ENCODE assay signal across 14 cellular contexts in the genomic region with DNA sequence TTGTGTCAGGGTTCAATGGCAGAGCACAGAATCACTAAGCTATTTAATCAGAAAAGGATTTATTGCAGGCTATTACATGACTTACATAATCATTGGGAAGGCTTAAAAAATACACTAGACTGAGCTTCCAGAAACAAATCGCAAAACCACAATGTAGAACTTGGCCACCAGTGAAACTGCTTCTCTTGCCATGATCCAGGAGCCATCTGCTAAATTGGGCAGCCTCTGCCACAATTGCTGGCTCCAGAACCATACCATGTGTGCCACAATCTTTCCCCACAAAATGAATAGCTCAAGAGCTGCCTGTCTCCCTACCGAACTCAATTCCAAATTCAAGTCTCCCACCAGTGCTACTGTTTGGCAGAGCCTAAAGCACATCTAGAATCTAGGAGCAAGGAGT. TPM values are rescaled to one million over a fixed set of nuclear protein-coding genes. Genes with fewer than 3 reads are reported as not detected.
A peak's percentile ranks its signal among the peaks of the same experiment; 100 is the strongest.
DNase-seq lines count a peak whose midpoint lies in the region; ATAC-seq and TF ChIP-seq lines count a peak whose summit lies in the region.
"Had no signal": no experiment of that assay in that cellular context is flagged by ENCODE, and none has a peak within 500 bp of the region (broad histone marks: within the 10 kb centered on the region; RNA-seq: fewer than 3 reads in every experiment).

No MANE protein-coding gene starts in this region.

- intact Hi-C loops in activated CD4-positive, alpha-beta T cell treated with anti-CD3 and anti-CD28 coated beads, Interleukin-2, amount 10 ng/mL, durations not matched to agents 24 days and 14 days (cut with micrococcal nuclease), result no loop called here
- intact Hi-C loops in psoas muscle (cut with DNase I), result no loop called here

- no peaks in the 10 kb centered on the region for H3K9me3 ChIP-seq in psoas muscle
- no peaks in the 10 kb centered on the region for H3K9me3 ChIP-seq in endodermal cell (ENCODE audit: control insufficient read depth, low read length)
- no peaks in the 10 kb centered on the region for H3K9me3 ChIP-seq in osteoblast (ENCODE audit: low read depth, low read length)
- H3K9me3 ChIP-seq: SJSA1 had no signal

- H3K36me3 Mint-ChIP-seq in activated CD4-positive, alpha-beta T cell treated with anti-CD3 and anti-CD28 coated beads, Interleukin-2, amount 10 ng/mL, durations not matched to agents 24 days and 14 days (ENCODE audit: low read depth), result no peaks in the 10 kb centered on the region
- H3K36me3 Mint-ChIP-seq in activated naive CD8-positive, alpha-beta T cell treated with anti-CD3 and anti-CD28 coated beads, Interleukin-2, amount 50 U/mL, for 24 hours (ENCODE audit: low read depth), result no peaks in the 10 kb centered on the region
- H3K36me3 Mint-ChIP-seq in endodermal cell (ENCODE audit: low read depth), result no peaks in the 10 kb centered on the region

- DNase-seq in activated CD4-positive, alpha-beta T cell treated with anti-CD3 and anti-CD28 coated beads, Interleukin-2, amount 10 ng/mL, durations not matched to agents 24 days and 14 days, result no peak
- no peak for DNase-seq in activated CD4-positive, alpha-beta T cell treated with anti-CD3 and anti-CD28 coated beads for 1 hour
- DNase-seq in NCI-H1694 (lab: John Stamatoyannopoulos, UW) (peak; percentile 55), psoas muscle (no peak), endodermal cell (no peak), osteoblast (ENCODE audit: insufficient read length, low spot score, missing footprints) (no peak)
- no peak for DNase-seq in activated naive CD8-positive, alpha-beta T cell treated with anti-CD3 and anti-CD28 coated beads, Interleukin-2, amount 50 U/mL, for 24 hours
- DNase-seq in stimulated activated CD4-positive, alpha-beta T cell treated with anti-CD3 and anti-CD28 coated beads, Interleukin-4, amount 100 ng/mL, for 4 hours, result no peak
- DNase-seq: H9; mesenchymal stem cell; NCI-H1105 treated with DMSO at 0.1 percent for 48 hours; stimulated activated CD4-positive, alpha-beta T cell treated with anti-CD3 and anti-CD28 coated beads, Interleukin-1b, Interleukin-23, amount 100 ng/mL, for 48 hours had no signal

- H3K4me1 Mint-ChIP-seq in activated CD4-positive, alpha-beta T cell treated with anti-CD3 and anti-CD28 coated beads, Interleukin-2, amount 10 ng/mL, durations not matched to agents 24 days and 14 days, result peaks cover 53% of the 10 kb centered on the region
- H3K4me1 Mint-ChIP-seq in activated naive CD8-positive, alpha-beta T cell treated with anti-CD3 and anti-CD28 coated beads, Interleukin-2, amount 50 U/mL, for 24 hours, result peaks cover 74% of the 10 kb centered on the region
- H3K4me1 Mint-ChIP-seq in endodermal cell, result peaks cover 25% of the 10 kb centered on the region

- H3K27ac ChIP-seq in psoas muscle (peak overlapping the region; percentile 4), endodermal cell (ENCODE audit: low read depth, low read length) (no peak overlapping the region), osteoblast (ENCODE audit: low read depth, low read length) (no peak overlapping the region)
- H3K27ac ChIP-seq: SJSA1 had no signal

- 18 to 34% (median 24%) methylated on average over 2 of the region's 2 CpGs for WGBS in psoas muscle, 3 donors
- 86 to 89% methylated on average over 1 to 2 of the region's 2 CpGs for WGBS in endodermal cell (ENCODE audit: insufficient coverage in 1 of 2, insufficient read length in 1 of 2), 2 experiments

- H3K27me3 Mint-ChIP-seq in activated CD4-positive, alpha-beta T cell treated with anti-CD3 and anti-CD28 coated beads, Interleukin-2, amount 10 ng/mL, durations not matched to agents 24 days and 14 days, result no peaks in the 10 kb centered on the region
- no peaks in the 10 kb centered on the region for H3K27me3 Mint-ChIP-seq in activated naive CD8-positive, alpha-beta T cell treated with anti-CD3 and anti-CD28 coated beads, Interleukin-2, amount 50 U/mL, for 24 hours
- H3K27me3 Mint-ChIP-seq in endodermal cell (ENCODE audit: insufficient read depth), result peaks cover 6% of the 10 kb centered on the region
- H3K27me3 Mint-ChIP-seq: dendritic cell treated with granulocyte-macrophage colony-stimulating factor and Interleukin-4, amounts not matched to agents 40 ng/mL and 50 ng/mL, for 4 days had no signal

- H2AFZ ChIP-seq in osteoblast (ENCODE audit: low read length), result no peak overlapping the region

- no peaks in the 10 kb centered on the region for H3K9me3 Mint-ChIP-seq in activated CD4-positive, alpha-beta T cell treated with anti-CD3 and anti-CD28 coated beads, Interleukin-2, amount 10 ng/mL, durations not matched to agents 24 days and 14 days
- H3K9me3 Mint-ChIP-seq in activated naive CD8-positive, alpha-beta T cell treated with anti-CD3 and anti-CD28 coated beads, Interleukin-2, amount 50 U/mL, for 24 hours, result no peaks in the 10 kb centered on the region
- H3K9me3 Mint-ChIP-seq in endodermal cell, result no peaks in the 10 kb centered on the region
- H3K9me3 Mint-ChIP-seq: dendritic cell treated with granulocyte-macrophage colony-stimulating factor and Interleukin-4, amounts not matched to agents 40 ng/mL and 50 ng/mL, for 4 days; H9 had no signal

- H3K27ac Mint-ChIP-seq in activated CD4-positive, alpha-beta T cell treated with anti-CD3 and anti-CD28 coated beads, Interleukin-2, amount 10 ng/mL, durations not matched to agents 24 days and 14 days, result peak overlapping the region; percentile 90
- no peak overlapping the region for H3K27ac Mint-ChIP-seq in activated naive CD8-positive, alpha-beta T cell treated with anti-CD3 and anti-CD28 coated beads, Interleukin-2, amount 50 U/mL, for 24 hours
- no peak overlapping the region for H3K27ac Mint-ChIP-seq in endodermal cell
- H3K27ac Mint-ChIP-seq: dendritic cell treated with granulocyte-macrophage colony-stimulating factor and Interleukin-4, amounts not matched to agents 40 ng/mL and 50 ng/mL, for 4 days; H9 had no signal

- H3K9ac ChIP-seq in endodermal cell (ENCODE audit: extremely low read depth, low read length, poor library complexity, severe bottlenecking), result no peak overlapping the region

- H3K4me3 ChIP-seq in psoas muscle (no peak overlapping the region), endodermal cell (ENCODE audit: low read length) (no peak overlapping the region), osteoblast (ENCODE audit: insufficient read depth, low read length) (no peak overlapping the region)
- H3K4me3 ChIP-seq: SJSA1 had no signal

- TF ChIP-seq CTCF in psoas muscle (IDR thresholded peaks at IDR 0.05), result no peak
- no peak for TF ChIP-seq CTCF in endodermal cell (conservative IDR thresholded peaks at IDR 0.05)
- no peak for TF ChIP-seq CTCF in osteoblast (IDR thresholded peaks at IDR 0.05; ENCODE audit: extremely low read depth, low read depth, low read length)

- ATAC-seq in activated naive CD8-positive, alpha-beta T cell treated with anti-CD3 and anti-CD28 coated beads, Interleukin-2, amount 50 U/mL, for 24 hours, result no peak
- peak in 3 of 4 donors; percentile 56 to 76 (median 65) for ATAC-seq in psoas muscle

- H3K4me2 ChIP-seq in osteoblast (ENCODE audit: insufficient read depth, low read length), result no peak overlapping the region

- H3K79me2 ChIP-seq in osteoblast (ENCODE audit: insufficient read depth, low read length), result no peaks in the 10 kb centered on the region

- H3K4me3 Mint-ChIP-seq in activated CD4-positive, alpha-beta T cell treated with anti-CD3 and anti-CD28 coated beads, Interleukin-2, amount 10 ng/mL, durations not matched to agents 24 days and 14 days, result peak overlapping the region; percentile 86
- H3K4me3 Mint-ChIP-seq in activated naive CD8-positive, alpha-beta T cell treated with anti-CD3 and anti-CD28 coated beads, Interleukin-2, amount 50 U/mL, for 24 hours, result peak overlapping the region; percentile 80
- no peak overlapping the region for H3K4me3 Mint-ChIP-seq in endodermal cell
- H3K4me3 Mint-ChIP-seq: H9 had no signal

- H3K4me1 ChIP-seq in psoas muscle (peaks cover 6% of the 10 kb centered on the region), endodermal cell (ENCODE audit: control insufficient read depth, insufficient read depth, low read length) (no peaks in the 10 kb centered on the region), osteoblast (ENCODE audit: insufficient read depth, low read length) (peaks cover 6% of the 10 kb centered on the region)

- H3K27me3 ChIP-seq in psoas muscle (ENCODE audit: insufficient read depth in 3 of 3, low read length in 2 of 3), result no peaks in the 10 kb centered on the region
- no peaks in the 10 kb centered on the region for H3K27me3 ChIP-seq in endodermal cell (ENCODE audit: control insufficient read depth, insufficient read depth, low read length, poor library complexity, severe bottlenecking)
- H3K27me3 ChIP-seq in osteoblast (ENCODE audit: insufficient read depth, low read length), result no peaks in the 10 kb centered on the region
- H3K27me3 ChIP-seq: SJSA1 had no signal

- H3K36me3 ChIP-seq in psoas muscle (ENCODE audit: insufficient read depth in 1 of 2, low read depth in 1 of 2), result no peaks in the 10 kb centered on the region
- no peaks in the 10 kb centered on the region for H3K36me3 ChIP-seq in endodermal cell (ENCODE audit: control insufficient read depth, insufficient read depth, low read length)
- no peaks in the 10 kb centered on the region for H3K36me3 ChIP-seq in osteoblast (ENCODE audit: insufficient read depth, low read length)
- H3K36me3 ChIP-seq: SJSA1 had no signal

- no peaks in the 10 kb centered on the region for H4K20me1 ChIP-seq in osteoblast (ENCODE audit: insufficient read depth, low read length)

RNA-seq across cellular contexts. Expression of a gene that starts 9.8 kb away (rescaled TPM):
- 91.6 and 99.1 TPM in 2 replicates for total RNA-seq in activated CD4-positive, alpha-beta T cell treated with anti-CD3 and anti-CD28 coated beads, Interleukin-2, amount 10 ng/mL, durations not matched to agents 24 days and 14 days
- total RNA-seq in psoas muscle (10 to 100 TPM; 28.8 to 54.9 (median 30.7) TPM), endodermal cell (10 to 100 TPM; 11.7 to 22.6 TPM), osteoblast (44.2 and 48.0 TPM in 2 replicates)
- polyA plus RNA-seq in psoas muscle, result 10 to 100 TPM in 2 of 3 donors, 1 to 10 TPM in 1; 7.4 to 20.5 (median 10.5) TPM
- polyA plus RNA-seq in endodermal cell (2013, experiment 1 of 2), result 12.4 TPM
- polyA plus RNA-seq in endodermal cell (2013, experiment 2 of 2), result 14.7 TPM

RNA-seq across cellular contexts. Expression of a gene that starts 58.8 kb away (rescaled TPM):
- 48.9 and 51.3 TPM in 2 replicates for total RNA-seq in activated CD4-positive, alpha-beta T cell treated with anti-CD3 and anti-CD28 coated beads, Interleukin-2, amount 10 ng/mL, durations not matched to agents 24 days and 14 days
- 1 to 10 TPM; 3.0 to 6.4 (median 3.2) TPM for total RNA-seq in psoas muscle
- polyA plus RNA-seq in psoas muscle, result 1 to 10 TPM in 1 of 3 donors, under 1 TPM in 2; 0.23 to 4.4 (median 0.55) TPM
- total RNA-seq in endodermal cell, result not detected
- not detected for polyA plus RNA-seq in endodermal cell (2013, experiment 1 of 2)
- not detected for polyA plus RNA-seq in endodermal cell (2013, experiment 2 of 2)
- total RNA-seq in osteoblast, result 5.6 and 84.7 TPM in 2 replicates
